Comparison of ENCODE assay signal across 8 cellular contexts in genomic region chr13:33057019-33057785, GRCh38. TPM values are rescaled to one million over a fixed set of nuclear protein-coding genes. Genes with fewer than 3 reads are reported as not detected.
DNase-seq lines count a peak whose midpoint lies in the region; ATAC-seq, FAIRE-seq and TF ChIP-seq lines count a peak whose summit lies in the region.

No MANE protein-coding gene starts in this region.

- H3K36me3 ChIP-seq in breast epithelium: no peaks in the 10 kb centered on the region

- intact Hi-C loops in breast epithelium (cut with DNase I; ENCODE audit: low total_unique reads): no loop called here

- peak overlapping the region; percentile 46 to 68 for H3K27ac ChIP-seq in breast epithelium

- H3K27me3 ChIP-seq in breast epithelium: no peaks in the 10 kb centered on the region

- TF ChIP-seq CTCF in breast epithelium (IDR thresholded peaks at IDR 0.05): peak in 2 of 3 donors; percentile 39 to 49

- no peak for FAIRE-seq in HTR-8/SVneo (lab: Jason Lieb, UNC)

- no peak for TF ChIP-seq POLR2A in breast epithelium (IDR thresholded peaks at IDR 0.05)

- DNase-seq in ELF-1 (ENCODE audit: low read depth, low spot score) (peak; percentile 46), HTR-8/SVneo (ENCODE audit: insufficient read length, low spot score) (peak; percentile 5), breast epithelium (ENCODE audit: low spot score in 2 of 2) (no peak), myocyte (ENCODE audit: low read depth) (peak; percentile 31), NCI-H1436 (lab: John Stamatoyannopoulos, UW) (no peak), NCI-H524 treated with DMSO at 0.1 percent for 48 hours (lab: John Stamatoyannopoulos, UW) (no peak)
- no peak for DNase-seq in stimulated activated CD4-positive, alpha-beta T cell treated with anti-CD3 and anti-CD28 coated beads, Interleukin-2, amount 100 ng/mL, for 48 hours

- H3K4me1 ChIP-seq in breast epithelium: no peaks in the 10 kb centered on the region

- ATAC-seq in HG03565 (IDR thresholded peaks at IDR 0.05; ENCODE audit: unreplicated experiment): no peak

- H3K9me3 ChIP-seq in breast epithelium: no peaks in the 10 kb centered on the region

- no peak overlapping the region for H3K4me3 ChIP-seq in breast epithelium

RNA-seq across cellular contexts. Expression of gene KL, which starts 41.0 kb away (rescaled TPM):
- total RNA-seq in breast epithelium (1 to 10 TPM; 2.7 to 4.3 (median 2.9) TPM), myocyte (not detected in 2 replicates)
- polyA plus RNA-seq in myocyte (2012): 0.03 TPM

Comparison
In these comparisons a context has a peak if more than half of its experiments do, and no peak if none do; other contexts are left out.
1. DNase-seq: peak in ELF-1 (single experiment), HTR-8/SVneo (single experiment) and myocyte (single experiment); none in breast epithelium (0 of 2), stimulated activated CD4-positive, alpha-beta T cell treated with anti-CD3 and anti-CD28 coated beads, Interleukin-2, amount 100 ng/mL, for 48 hours (0 of 2), NCI-H1436 (single experiment) and NCI-H524 treated with DMSO at 0.1 percent for 48 hours (single experiment).